31 cellular contexts compared by ENCODE assay signal in genomic region chr19:40932008-40932959, GRCh38. TPM values are rescaled to one million over a fixed set of nuclear protein-coding genes. Genes with fewer than 3 reads are reported as not detected.
"Had no signal": no experiment of that assay in that cellular context is flagged by ENCODE, and none has a peak within 500 bp of the region (broad histone marks: within the 10 kb centered on the region; RNA-seq: fewer than 3 reads in every experiment).

No MANE protein-coding gene starts in this region.

- H3K27me3 ChIP-seq: sigmoid colon, uterus had no signal

- H3K4me1 ChIP-seq: heart left ventricle, sigmoid colon, transverse colon, uterus had no signal

- H3K4me1 Mint-ChIP-seq: activated CD8-positive, alpha-beta memory T cell treated with anti-CD3 and anti-CD28 coated beads, Interleukin-2, amount 10 ng/mL, durations not matched to agents 7 days and 5 days; activated naive CD4-positive, alpha-beta T cell treated with anti-CD3 and anti-CD28 coated beads, Interleukin-2, amount 50 U/mL, for 24 hours; brain; naive thymus-derived CD4-positive, alpha-beta T cell; neural crest cell; stimulated activated naive B cell treated with anti-CD40 and anti-IgM and Interleukin-4, amounts not matched to agents 10 μg/mL and 1 μg/mL and 100 μg/mL, for 72 hours had no signal

- H3K27ac ChIP-seq: heart left ventricle, sigmoid colon, transverse colon, uterus had no signal

- H3K36me3 Mint-ChIP-seq: activated CD4-positive, alpha-beta memory T cell treated with anti-CD3 and anti-CD28 coated beads for 36 hours; activated CD8-positive, alpha-beta memory T cell treated with anti-CD3 and anti-CD28 coated beads, Interleukin-2, amount 10 ng/mL, durations not matched to agents 7 days and 5 days; activated naive CD4-positive, alpha-beta T cell treated with anti-CD3 and anti-CD28 coated beads, Interleukin-2, amount 50 U/mL, for 24 hours; brain; stimulated activated naive B cell treated with anti-CD40 and anti-IgM and Interleukin-4, amounts not matched to agents 10 μg/mL and 1 μg/mL and 100 μg/mL, for 72 hours had no signal

- ATAC-seq: activated CD8-positive, alpha-beta memory T cell treated with anti-CD3 and anti-CD28 coated beads, Interleukin-2, amount 10 ng/mL, durations not matched to agents 7 days and 5 days; heart left ventricle; naive thymus-derived CD4-positive, alpha-beta T cell; stimulated activated naive B cell treated with anti-CD40 and anti-IgM and Interleukin-4, amounts not matched to agents 10 μg/mL and 1 μg/mL and 100 μg/mL, for 72 hours had no signal

- H3K9me3 ChIP-seq: heart left ventricle, sigmoid colon, transverse colon, uterus had no signal

- DNase-seq: activated CD4-positive, alpha-beta memory T cell treated with anti-CD3 and anti-CD28 coated beads for 36 hours; activated CD4-positive, alpha-beta T cell treated with anti-CD3 and anti-CD28 coated beads for 4 hours; activated CD4-positive, CD25-positive, alpha-beta regulatory T cell; activated CD8-positive, alpha-beta memory T cell treated with anti-CD3 and anti-CD28 coated beads, Interleukin-2, amount 10 ng/mL, durations not matched to agents 7 days and 5 days; activated gamma-delta T cell; activated T-cell treated with anti-CD3 and anti-CD28 coated beads for 4 hours; anterior cingulate cortex; heart left ventricle; kidney; naive thymus-derived CD4-positive, alpha-beta T cell; posterior cingulate gyrus; sigmoid colon; stimulated activated CD4-positive, alpha-beta T cell treated with anti-CD3 and anti-CD28 coated beads, Interleukin-15, amount 100 ng/mL, for 24 hours; stimulated activated CD8-positive, alpha-beta memory T cell treated with anti-CD3 and anti-CD28 coated beads, Interleukin-4, amount 100 ng/mL, for 48 hours; stimulated activated naive B cell treated with anti-CD40 and anti-IgM and Interleukin-4, amounts not matched to agents 10 μg/mL and 1 μg/mL and 100 μg/mL, for 72 hours; T1000; transverse colon; uterus had no signal

- H3K4me3 ChIP-seq: heart left ventricle, lung, sigmoid colon, smooth muscle cell, transverse colon, uterus had no signal

- H3K36me3 ChIP-seq: heart left ventricle, sigmoid colon, transverse colon, uterus had no signal

- H3K9me3 Mint-ChIP-seq: activated CD4-positive, alpha-beta memory T cell treated with anti-CD3 and anti-CD28 coated beads for 36 hours; activated naive CD4-positive, alpha-beta T cell treated with anti-CD3 and anti-CD28 coated beads, Interleukin-2, amount 50 U/mL, for 24 hours; neural crest cell; stimulated activated naive B cell treated with anti-CD40 and anti-IgM and Interleukin-4, amounts not matched to agents 10 μg/mL and 1 μg/mL and 100 μg/mL, for 72 hours had no signal

- H3K4me2 ChIP-seq: smooth muscle cell had no signal

- H3K27ac Mint-ChIP-seq: activated CD4-positive, alpha-beta memory T cell treated with anti-CD3 and anti-CD28 coated beads for 36 hours; activated CD8-positive, alpha-beta memory T cell treated with anti-CD3 and anti-CD28 coated beads, Interleukin-2, amount 10 ng/mL, durations not matched to agents 7 days and 5 days; activated naive CD4-positive, alpha-beta T cell treated with anti-CD3 and anti-CD28 coated beads, Interleukin-2, amount 50 U/mL, for 24 hours; brain; naive thymus-derived CD4-positive, alpha-beta T cell; stimulated activated naive B cell treated with anti-CD40 and anti-IgM and Interleukin-4, amounts not matched to agents 10 μg/mL and 1 μg/mL and 100 μg/mL, for 72 hours had no signal

- H3K4me3 Mint-ChIP-seq: activated CD4-positive, alpha-beta memory T cell treated with anti-CD3 and anti-CD28 coated beads for 36 hours; activated CD8-positive, alpha-beta memory T cell treated with anti-CD3 and anti-CD28 coated beads, Interleukin-2, amount 10 ng/mL, durations not matched to agents 7 days and 5 days; activated naive CD4-positive, alpha-beta T cell treated with anti-CD3 and anti-CD28 coated beads, Interleukin-2, amount 50 U/mL, for 24 hours; brain; naive thymus-derived CD4-positive, alpha-beta T cell; neural crest cell; stimulated activated naive B cell treated with anti-CD40 and anti-IgM and Interleukin-4, amounts not matched to agents 10 μg/mL and 1 μg/mL and 100 μg/mL, for 72 hours had no signal

RNA-seq across cellular contexts. Expression of gene CYP2A7, which starts 50.3 kb away (rescaled TPM):
- total RNA-seq: activated CD4-positive, alpha-beta memory T cell treated with anti-CD3 and anti-CD28 coated beads for 36 hours; activated CD8-positive, alpha-beta memory T cell treated with anti-CD3 and anti-CD28 coated beads, Interleukin-2, amount 10 ng/mL, durations not matched to agents 7 days and 5 days; cardiac septum; chondrocyte; epithelial cell of proximal tubule; fibroblast of villous mesenchyme; heart left ventricle; kidney; mesenteric fat pad; naive thymus-derived CD4-positive, alpha-beta T cell; neural crest cell; omental fat pad; renal cortical epithelial cell; smooth muscle cell; temporal lobe; transverse colon had no signal
- polyA plus RNA-seq: heart left ventricle; naive thymus-derived CD4-positive, alpha-beta T cell; sigmoid colon; smooth muscle cell had no signal

RNA-seq across cellular contexts. Expression of gene CYP2B6, which starts 58.8 kb away (rescaled TPM):
- total RNA-seq: activated CD4-positive, alpha-beta memory T cell treated with anti-CD3 and anti-CD28 coated beads for 36 hours; activated CD8-positive, alpha-beta memory T cell treated with anti-CD3 and anti-CD28 coated beads, Interleukin-2, amount 10 ng/mL, durations not matched to agents 7 days and 5 days; cardiac septum; chondrocyte; fibroblast of villous mesenchyme; mesenteric fat pad; naive thymus-derived CD4-positive, alpha-beta T cell; neural crest cell; omental fat pad; sigmoid colon; smooth muscle cell; temporal lobe; uterus had no signal
- polyA plus RNA-seq: heart left ventricle; naive thymus-derived CD4-positive, alpha-beta T cell; smooth muscle cell had no signal
